Comparison of ENCODE assay signal across 8 cellular contexts in genomic region chr4:173025131-173025530, GRCh38.
DNase-seq lines count a peak whose midpoint lies in the region; ATAC-seq, FAIRE-seq and TF ChIP-seq lines count a peak whose summit lies in the region.

No MANE protein-coding gene starts in this region.

- POLR2A ChIA-PET in T-cell (lab: Charles Lee) = no interaction called here

- CTCF ChIA-PET in T-cell (lab: Charles Lee) = interaction anchor here (0.8 to 3.2 kb wide), 4 partner anchors 12 to 276 kb away, joined by 4 to 26 read pairs (median 4); no protein-coding TSS in a partner anchor

- TF ChIP-seq CTCF in C4-2B (conservative IDR thresholded peaks at IDR 0.05) = peak; percentile 58
- TF ChIP-seq CTCF in nephron progenitor cell (IDR thresholded peaks at IDR 0.05) = peak; percentile 65

- no peak overlapping the region for H3K4me3 Mint-ChIP-seq in T-cell
- H3K4me3 Mint-ChIP-seq in nephron progenitor cell = no peak overlapping the region

- H3K9me3 Mint-ChIP-seq in T-cell (no peaks in the 10 kb centered on the region), nephron progenitor cell (no peaks in the 10 kb centered on the region)

- H3K36me3 Mint-ChIP-seq in T-cell (no peaks in the 10 kb centered on the region), nephron progenitor cell (ENCODE audit: low read depth) (no peaks in the 10 kb centered on the region)

- H3K27ac Mint-ChIP-seq in T-cell (no peak overlapping the region), nephron progenitor cell (no peak overlapping the region)

- H3K4me1 Mint-ChIP-seq in T-cell (peaks cover 3 to 6% (median 4%) of the 10 kb centered on the region in 3 donors), nephron progenitor cell (peaks cover 6% of the 10 kb centered on the region)

- DNase-seq in GM18507 (ENCODE audit: extremely low spot score, insufficient read length, low read depth) = peak; percentile 37
- peak; percentile 55 for DNase-seq in NCI-H1105 treated with DMSO at 0.1 percent for 48 hours (lab: John Stamatoyannopoulos, UW)
- DNase-seq in T-cell = peak in 11 of 34 experiments; percentile 0 to 21 (median 5)
- DNase-seq in fibroblast of peridontal ligament (ENCODE audit: extremely low read depth) = peak; percentile 88
- peak; percentile 41 for DNase-seq in nephron progenitor cell
- DNase-seq in T-helper 9 cell = no peak

- peak; percentile 83 for FAIRE-seq in GM18507 (lab: Jason Lieb, UNC)

- ATAC-seq in HG02840 (IDR thresholded peaks at IDR 0.05; ENCODE audit: low FRiP score, unreplicated experiment) = peak; percentile 65
- peak in 3 of 4 experiments; percentile 40 to 77 (median 40) for ATAC-seq in T-cell (replicated peaks in 1 of 4)

- H3K27me3 Mint-ChIP-seq in T-cell (no peaks in the 10 kb centered on the region), nephron progenitor cell (ENCODE audit: low read depth, poor library complexity) (no peaks in the 10 kb centered on the region)

- H3K27ac ChIP-seq in C4-2B = no peak overlapping the region
